5 cellular contexts compared by ENCODE assay signal in the genomic region with DNA sequence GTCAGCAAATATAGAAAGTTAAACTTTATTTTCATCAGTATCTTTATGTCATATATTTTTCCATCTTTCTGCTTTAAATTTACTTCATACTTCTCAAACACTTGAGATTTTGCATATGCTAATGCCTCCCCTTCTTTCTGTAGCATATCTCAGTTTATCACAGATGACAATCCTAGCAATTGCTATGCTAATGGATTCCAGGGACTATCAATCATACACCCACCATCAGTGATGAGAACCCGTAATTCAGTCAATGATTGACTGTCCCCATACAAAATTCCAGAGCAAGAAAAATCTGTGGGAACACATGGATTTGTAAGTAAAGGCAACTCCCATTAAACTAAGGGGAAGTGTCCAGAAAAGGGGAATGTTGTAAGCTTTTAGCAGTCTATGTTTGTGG.
"Had no signal": no experiment of that assay in that cellular context is flagged by ENCODE, and none has a peak within 500 bp of the region (broad histone marks: within the 10 kb centered on the region; RNA-seq: fewer than 3 reads in every experiment).

No MANE protein-coding gene starts in this region.

- H3K4me3 Mint-ChIP-seq: IgD-negative memory B cell had no signal

- DNase-seq: IMR-90, KBM-7, KG1 had no signal

- H3K27me3 Mint-ChIP-seq: IgD-negative memory B cell had no signal

- H3K4me1 Mint-ChIP-seq: IgD-negative memory B cell had no signal

- H3K36me3 Mint-ChIP-seq: IgD-negative memory B cell had no signal

- H3K4me3 ChIP-seq: K562 had no signal

- H3K27ac Mint-ChIP-seq: IgD-negative memory B cell had no signal
